In the genomic region with DNA sequence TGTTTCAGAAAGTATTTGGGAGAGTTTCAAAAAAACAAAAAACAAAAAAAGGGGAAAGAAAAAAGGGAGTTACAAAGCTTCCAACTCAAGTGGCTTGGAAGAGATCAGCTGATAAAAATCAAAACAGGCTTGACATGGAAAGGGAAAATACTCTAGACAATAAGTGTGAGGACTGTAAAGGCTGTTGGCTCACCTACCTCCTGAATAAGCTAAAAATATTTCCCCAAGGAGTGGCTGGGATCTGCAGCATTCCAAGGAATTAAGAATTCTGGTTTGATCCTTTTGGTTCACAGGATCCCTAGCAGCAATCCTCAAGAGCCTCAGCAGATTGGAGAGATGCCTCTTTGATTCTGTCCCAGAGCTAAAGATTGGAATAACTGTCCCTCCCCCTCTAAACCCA, we compare ENCODE assay signal across 29 cellular contexts. TPM values are rescaled to one million over a fixed set of nuclear protein-coding genes. Genes with fewer than 3 reads are reported as not detected.
"Had no signal": no experiment of that assay in that cellular context is flagged by ENCODE, and none has a peak within 500 bp of the region (broad histone marks: within the 10 kb centered on the region; RNA-seq: fewer than 3 reads in every experiment).

No MANE protein-coding gene starts in this region.

- H3K9me3 ChIP-seq: adrenal gland, ascending aorta, esophagus muscularis mucosa, prostate gland, right atrium auricular region, tibial artery had no signal

- H3K4me1 ChIP-seq: adrenal gland, ascending aorta, prostate gland had no signal

- H3K27me3 Mint-ChIP-seq: activated naive CD4-positive, alpha-beta T cell treated with anti-CD3 and anti-CD28 coated beads, Interleukin-2, amount 50 U/mL, for 24 hours; naive B cell; stimulated activated naive CD8-positive, alpha-beta T cell treated with anti-CD3 and anti-CD28 coated beads, Interleukin-15, Interleukin-2, amounts not matched to agents 100 ng/mL and 50 ng/mL, for 24 hours; T-cell had no signal

- H3K27ac ChIP-seq: adrenal gland, ascending aorta, esophagus muscularis mucosa, prostate gland, right atrium auricular region, tibial artery, VCaP had no signal

- H3K4me3 Mint-ChIP-seq: activated CD8-positive, alpha-beta T cell treated with anti-CD3 and anti-CD28 coated beads, Interleukin-2, amount 10 ng/mL, durations not matched to agents 7 days and 5 days; activated naive CD4-positive, alpha-beta T cell treated with anti-CD3 and anti-CD28 coated beads, Interleukin-2, amount 50 U/mL, for 24 hours; naive B cell; stimulated activated naive CD8-positive, alpha-beta T cell treated with anti-CD3 and anti-CD28 coated beads, Interleukin-15, Interleukin-2, amounts not matched to agents 100 ng/mL and 50 ng/mL, for 24 hours; T-cell; T-helper 2 cell treated with Interferon-gamma antibody and Interleukin-4, amounts not matched to agents 5 μg/mL and 100 μg/mL, for 36 hours had no signal

- H3K36me3 ChIP-seq: adrenal gland, prostate gland, right atrium auricular region had no signal

- H3K9me3 Mint-ChIP-seq: activated naive CD4-positive, alpha-beta T cell treated with anti-CD3 and anti-CD28 coated beads, Interleukin-2, amount 50 U/mL, for 24 hours; naive B cell; stimulated activated naive CD8-positive, alpha-beta T cell treated with anti-CD3 and anti-CD28 coated beads, Interleukin-15, Interleukin-2, amounts not matched to agents 100 ng/mL and 50 ng/mL, for 24 hours; T-cell; T-helper 2 cell treated with Interferon-gamma antibody and Interleukin-4, amounts not matched to agents 5 μg/mL and 100 μg/mL, for 36 hours had no signal

- DNase-seq: activated CD4-positive, alpha-beta T cell treated with anti-CD3 and anti-CD28 coated beads, Interleukin-2, amount 50 U/mL, for 1 hour; activated CD4-positive, CD25-positive, alpha-beta regulatory T cell treated with anti-CD3 and anti-CD28 coated beads, Interleukin-2, amount 50 U/mL, for 72 hours; activated CD8-positive, alpha-beta T cell treated with anti-CD3 and anti-CD28 coated beads, Interleukin-2, amount 10 ng/mL, durations not matched to agents 7 days and 5 days; activated gamma-delta T cell treated with Interleukin-2 at 50 U/mL for 16 hours; central memory CD4-positive, alpha-beta T cell; effector memory CD4-positive, alpha-beta T cell; naive B cell; stimulated activated CD4-positive, alpha-beta T cell treated with anti-CD3 and anti-CD28 coated beads, Interleukin-12 subunit alpha, Interleukin-12 subunit beta, amount 100 ng/mL, for 4 hours; stimulated activated CD4-positive, alpha-beta T cell treated with anti-CD3 and anti-CD28 coated beads, Interleukin-4, amount 100 ng/mL, for 4 hours; substantia nigra; T-cell; tibial artery had no signal

- H3K4me1 Mint-ChIP-seq: activated naive CD4-positive, alpha-beta T cell treated with anti-CD3 and anti-CD28 coated beads, Interleukin-2, amount 50 U/mL, for 24 hours; T-cell had no signal

- H3K27me3 ChIP-seq: adrenal gland, ascending aorta, esophagus muscularis mucosa, right atrium auricular region, tibial artery had no signal

- H3K27ac Mint-ChIP-seq: activated CD8-positive, alpha-beta T cell treated with anti-CD3 and anti-CD28 coated beads, Interleukin-2, amount 10 ng/mL, durations not matched to agents 7 days and 5 days; activated naive CD4-positive, alpha-beta T cell treated with anti-CD3 and anti-CD28 coated beads, Interleukin-2, amount 50 U/mL, for 24 hours; stimulated activated naive CD8-positive, alpha-beta T cell treated with anti-CD3 and anti-CD28 coated beads, Interleukin-15, Interleukin-2, amounts not matched to agents 100 ng/mL and 50 ng/mL, for 24 hours; T-cell; T-helper 2 cell treated with Interferon-gamma antibody and Interleukin-4, amounts not matched to agents 5 μg/mL and 100 μg/mL, for 36 hours had no signal

- H3K4me3 ChIP-seq: adrenal gland, ascending aorta, esophagus muscularis mucosa, prostate gland, right atrium auricular region, tibial artery had no signal

- ATAC-seq: activated CD8-positive, alpha-beta T cell treated with anti-CD3 and anti-CD28 coated beads, Interleukin-2, amount 10 ng/mL, durations not matched to agents 7 days and 5 days; SK-N-SH treated with all-trans-retinoic acid at 6 μM for 48 hours; T-cell had no signal

RNA-seq across cellular contexts. Expression of a gene that starts 48.5 kb away (rescaled TPM):
- total RNA-seq: activated CD8-positive, alpha-beta T cell treated with anti-CD3 and anti-CD28 coated beads, Interleukin-2, amount 10 ng/mL, durations not matched to agents 7 days and 5 days; adrenal gland; ascending aorta; dermis microvascular lymphatic vessel endothelial cell; endothelial cell of umbilical vein; esophagus muscularis mucosa; liver; mucosa of gallbladder; osteocyte; prostate gland; right atrium auricular region; skeletal muscle tissue; urinary bladder had no signal
